Comparison of ENCODE assay signal across 9 cellular contexts in genomic region chr15:64985382-64986033, GRCh38. TPM values are rescaled to one million over a fixed set of nuclear protein-coding genes. Genes with fewer than 3 reads are reported as not detected.
A peak's percentile ranks its signal among the peaks of the same experiment; 100 is the strongest.
DNase-seq lines count a peak whose midpoint lies in the region; ATAC-seq and TF ChIP-seq lines count a peak whose summit lies in the region.
"Had no signal": no experiment of that assay in that cellular context is flagged by ENCODE, and none has a peak within 500 bp of the region (broad histone marks: within the 10 kb centered on the region; RNA-seq: fewer than 3 reads in every experiment).

No MANE protein-coding gene starts in this region.

- no peak overlapping the region for H3K4me2 ChIP-seq in neural progenitor cell

- POLR2A ChIA-PET in activated CD4-positive, alpha-beta T cell treated with anti-CD3 and anti-CD28 coated beads for 36 hours (lab: Charles Lee), result interaction anchor here (0.7 kb wide), 1 partner anchor 50 kb away, joined by 3 read pairs; no protein-coding TSS in a partner anchor
- POLR2A ChIA-PET in Panc1 (lab: Charles Lee), result no interaction called here
- POLR2A ChIA-PET in CD8-positive, alpha-beta memory T cell (lab: Charles Lee), result no interaction called here

- no peak for DNase-seq in activated CD4-positive, alpha-beta T cell treated with anti-CD3 and anti-CD28 coated beads for 36 hours
- DNase-seq in activated CD4-positive, alpha-beta T cell treated with anti-CD3 and anti-CD28 coated beads, Interleukin-2, amount 50 U/mL, for 4 hours, result no peak
- DNase-seq in Panc1 (ENCODE audit: low read depth, low spot score) (no peak), fibroblast of the conjunctiva (ENCODE audit: low read depth) (peak; percentile 31), stomach (peak; percentile 49), neural progenitor cell (ENCODE audit: low spot score) (no peak)
- no peak for DNase-seq in CD8-positive, alpha-beta memory T cell

- CTCF ChIA-PET in activated CD4-positive, alpha-beta T cell treated with anti-CD3 and anti-CD28 coated beads for 36 hours (lab: Charles Lee), result no interaction called here
- CTCF ChIA-PET in Panc1 (lab: Charles Lee), result no interaction called here
- CTCF ChIA-PET in CD8-positive, alpha-beta memory T cell (lab: Charles Lee), result no interaction called here

- H3K4me3 Mint-ChIP-seq in activated CD4-positive, alpha-beta T cell treated with anti-CD3 and anti-CD28 coated beads for 36 hours, result no peak overlapping the region
- no peak overlapping the region for H3K4me3 Mint-ChIP-seq in neural progenitor cell
- peak overlapping the region in 1 of 7 donors; percentile 38 for H3K4me3 Mint-ChIP-seq in CD8-positive, alpha-beta memory T cell

- peaks cover 38% of the 10 kb centered on the region for H3K4me1 Mint-ChIP-seq in activated CD4-positive, alpha-beta T cell treated with anti-CD3 and anti-CD28 coated beads for 36 hours
- H3K4me1 Mint-ChIP-seq in neural progenitor cell, result peaks cover 46% of the 10 kb centered on the region
- H3K4me1 Mint-ChIP-seq in CD8-positive, alpha-beta memory T cell, result peaks cover 37 to 64% (median 56%) of the 10 kb centered on the region in 3 donors

- H3K4me3 ChIP-seq in Panc1 (ENCODE audit: low read depth in 2 of 2, low read length in 2 of 2) (no peak overlapping the region), stomach (peak overlapping the region in 1 of 4 donors; percentile 2), neural progenitor cell (no peak overlapping the region)
- H3K4me3 ChIP-seq in CD8-positive, alpha-beta memory T cell (ENCODE audit: low read length), result no peak overlapping the region

- intact Hi-C loops in activated CD4-positive, alpha-beta T cell treated with anti-CD3 and anti-CD28 coated beads for 36 hours (cut with DNase I, micrococcal nuclease), result loop anchor here in 1 of 2 experiments (5.0 kb wide), 1 partner anchor 317 kb away; the partner anchor contains the start of gene RNU5B-1
- intact Hi-C loops in Panc1 (cut with micrococcal nuclease; ENCODE audit: unreplicated experiment), result no loop called here
- intact Hi-C loops in stomach (cut with DNase I; ENCODE audit: low total_unique reads), result no loop called here

- TF ChIP-seq EP300 in stomach (IDR thresholded peaks at IDR 0.05), result no peak

- H3K9me3 ChIP-seq in Panc1 (ENCODE audit: control insufficient read depth, insufficient read depth, low read depth, low read length), result no peaks in the 10 kb centered on the region
- H3K9me3 ChIP-seq in stomach, result no peaks in the 10 kb centered on the region
- no peaks in the 10 kb centered on the region for H3K9me3 ChIP-seq in neural progenitor cell (ENCODE audit: low read depth)
- no peaks in the 10 kb centered on the region for H3K9me3 ChIP-seq in CD8-positive, alpha-beta memory T cell (ENCODE audit: low read length)

- WGBS in stomach, 5 donors, result 19 to 31% (median 25%) methylated on average over 8 of the region's 8 CpGs

- no peak for TF ChIP-seq POLR2A in stomach (IDR thresholded peaks at IDR 0.05)

- no peaks in the 10 kb centered on the region for H3K27me3 Mint-ChIP-seq in activated CD4-positive, alpha-beta T cell treated with anti-CD3 and anti-CD28 coated beads for 36 hours
- H3K27me3 Mint-ChIP-seq in neural progenitor cell (ENCODE audit: insufficient read depth, low read depth), result peaks cover 4% of the 10 kb centered on the region
- H3K27me3 Mint-ChIP-seq in CD8-positive, alpha-beta memory T cell, result no peaks in the 10 kb centered on the region

- H3F3A ChIP-seq in neural progenitor cell (ENCODE audit: low read depth), result peaks cover 35% of the 10 kb centered on the region

- in situ Hi-C loops in Panc1 (cut with HindIII; ENCODE audit: low pct_unique_long_range_greater_than_20kb, low sequenced_read_pairs), result no loop called here

- H3K27ac ChIP-seq in Panc1 (ENCODE audit: low read length) (peak overlapping the region; percentile 60), stomach (peak overlapping the region; percentile 31 to 89 (median 77)), neural progenitor cell (no peak overlapping the region)
- no peak overlapping the region for H3K27ac ChIP-seq in CD8-positive, alpha-beta memory T cell (ENCODE audit: low read depth, low read length)

- H3K4me1 ChIP-seq in Panc1 (ENCODE audit: control insufficient read depth, insufficient read depth, low read length) (peaks cover 21% of the 10 kb centered on the region), stomach (peaks cover 28 to 74% (median 59%) of the 10 kb centered on the region in 4 donors), neural progenitor cell (peaks cover 21% of the 10 kb centered on the region)
- peaks cover 24% of the 10 kb centered on the region for H3K4me1 ChIP-seq in CD8-positive, alpha-beta memory T cell (ENCODE audit: insufficient read depth, low read length)

- H4K20me1 ChIP-seq in neural progenitor cell (ENCODE audit: low read depth), result peaks cover 8% of the 10 kb centered on the region

- no peak overlapping the region for H3K9ac ChIP-seq in neural progenitor cell

- no peak overlapping the region for H2AFZ ChIP-seq in neural progenitor cell (replicated peaks)

- peaks cover 4% of the 10 kb centered on the region; the same call in 1 of the 2 replicates for H3K36me3 ChIP-seq in Panc1 (ENCODE audit: control insufficient read depth, insufficient read depth, low read length)
- peaks cover 0 to 20% (median 14%) of the 10 kb centered on the region in 4 donors for H3K36me3 ChIP-seq in stomach
- H3K36me3 ChIP-seq in neural progenitor cell, result no peaks in the 10 kb centered on the region
- peaks cover 4% of the 10 kb centered on the region for H3K36me3 ChIP-seq in CD8-positive, alpha-beta memory T cell (ENCODE audit: insufficient read depth, low read length)

- TF ChIP-seq CTCF in Panc1 (IDR thresholded peaks at IDR 0.05), result no peak
- TF ChIP-seq CTCF in stomach (IDR thresholded peaks at IDR 0.05), result no peak
- TF ChIP-seq CTCF in neural progenitor cell (IDR thresholded peaks at IDR 0.05), result no peak

- peaks cover 31% of the 10 kb centered on the region for H3K79me2 ChIP-seq in neural progenitor cell (ENCODE audit: low read depth)

- H3K36me3 Mint-ChIP-seq in activated CD4-positive, alpha-beta T cell treated with anti-CD3 and anti-CD28 coated beads for 36 hours (ENCODE audit: low read depth), result peaks cover 15% of the 10 kb centered on the region
- peaks cover 7% of the 10 kb centered on the region for H3K36me3 Mint-ChIP-seq in neural progenitor cell
- H3K36me3 Mint-ChIP-seq in CD8-positive, alpha-beta memory T cell, result peaks cover 0 to 42% (median 5%) of the 10 kb centered on the region in 3 donors

- BruUV-seq in Panc1 (replicated peaks; lab: Mats Ljungman, UMichigan), result TSS peak; percentile 11

- H3K27me3 ChIP-seq in Panc1 (ENCODE audit: control insufficient read depth, insufficient read depth, low read length) (no peaks in the 10 kb centered on the region), stomach (no peaks in the 10 kb centered on the region), neural progenitor cell (no peaks in the 10 kb centered on the region)
- no peaks in the 10 kb centered on the region for H3K27me3 ChIP-seq in CD8-positive, alpha-beta memory T cell (ENCODE audit: insufficient read depth, low read length, poor library complexity, severe bottlenecking)

- H3K9me3 Mint-ChIP-seq in activated CD4-positive, alpha-beta T cell treated with anti-CD3 and anti-CD28 coated beads for 36 hours (ENCODE audit: low read depth), result no peaks in the 10 kb centered on the region
- H3K9me3 Mint-ChIP-seq in neural progenitor cell, result no peaks in the 10 kb centered on the region
- H3K9me3 Mint-ChIP-seq in CD8-positive, alpha-beta memory T cell, result no peaks in the 10 kb centered on the region

- H3K27ac Mint-ChIP-seq in activated CD4-positive, alpha-beta T cell treated with anti-CD3 and anti-CD28 coated beads for 36 hours, result peak overlapping the region; percentile 74
- no peak overlapping the region for H3K27ac Mint-ChIP-seq in neural progenitor cell
- peak overlapping the region in 3 of 8 donors; percentile 40 to 59 (median 42) for H3K27ac Mint-ChIP-seq in CD8-positive, alpha-beta memory T cell

- no peak for ATAC-seq in activated CD4-positive, alpha-beta T cell treated with anti-CD3 and anti-CD28 coated beads for 36 hours
- no peak for ATAC-seq in Panc1
- ATAC-seq in GM18909 (IDR thresholded peaks at IDR 0.05; ENCODE audit: poor library complexity, unreplicated experiment), result no peak

RNA-seq across cellular contexts. Expression of gene SPG21, which starts 4.2 kb away (rescaled TPM):
- 10 to 100 TPM; 74.1 to 79.1 TPM for total RNA-seq in activated CD4-positive, alpha-beta T cell treated with anti-CD3 and anti-CD28 coated beads for 36 hours
- total RNA-seq in Panc1 (2021; ENCODE audit: unreplicated experiment) (124 TPM), stomach (100 to 1,000 TPM in 1 of 5 donors, 10 to 100 TPM in 4; 21.6 to 129 (median 68.2) TPM), neural progenitor cell (ENCODE audit: low replicate concordance) (84.4 and 109 TPM in 2 replicates)
- polyA plus RNA-seq in Panc1 (2012; ENCODE audit: insufficient read length), result 83.1 TPM
- 10 to 100 TPM; 61.6 to 68.7 (median 67.7) TPM for polyA plus RNA-seq in stomach
- total RNA-seq in CD8-positive, alpha-beta memory T cell, result 10 to 100 TPM; 66.3 to 67.4 TPM
- 118 TPM for polyA plus RNA-seq in CD8-positive, alpha-beta memory T cell

RNA-seq across cellular contexts. Expression of gene MTFMT, which starts 43.9 kb away (rescaled TPM):
- 10 to 100 TPM; 19.0 to 19.9 TPM for total RNA-seq in activated CD4-positive, alpha-beta T cell treated with anti-CD3 and anti-CD28 coated beads for 36 hours
- total RNA-seq in Panc1 (2021; ENCODE audit: unreplicated experiment), result 19.4 TPM
- 14.5 TPM for polyA plus RNA-seq in Panc1 (2012; ENCODE audit: insufficient read length)
- 100 to 1,000 TPM in 1 of 5 donors, 10 to 100 TPM in 2, 1 to 10 TPM in 1, not detected in 1; 9.7 to 105 (median 20.2) TPM for total RNA-seq in stomach
- 10 to 100 TPM in 1 of 3 donors, 1 to 10 TPM in 2; 5.3 to 12.0 (median 6.1) TPM for polyA plus RNA-seq in stomach
- total RNA-seq in neural progenitor cell (ENCODE audit: low replicate concordance), result 22.2 and 30.3 TPM in 2 replicates
- 10 to 100 TPM; 22.7 to 24.3 TPM for total RNA-seq in CD8-positive, alpha-beta memory T cell
- polyA plus RNA-seq in CD8-positive, alpha-beta memory T cell, result 20.2 TPM

RNA-seq across cellular contexts. Expression of gene SLC51B, which starts 59.7 kb away (rescaled TPM):
- total RNA-seq in activated CD4-positive, alpha-beta T cell treated with anti-CD3 and anti-CD28 coated beads for 36 hours, result not detected
- total RNA-seq in Panc1 (2021; ENCODE audit: unreplicated experiment), result 0.51 TPM
- polyA plus RNA-seq in Panc1 (2012; ENCODE audit: insufficient read length), result 0.40 TPM
- total RNA-seq in stomach, result 10 to 100 TPM in 1 of 5 donors, not detected in 4; 19.7 TPM
- under 1 TPM in 2 of 3 donors, not detected in 1; 0.38 to 0.62 TPM for polyA plus RNA-seq in stomach
- total RNA-seq in neural progenitor cell (ENCODE audit: low replicate concordance), result not detected in 2 replicates
- total RNA-seq in CD8-positive, alpha-beta memory T cell, result not detected
- not detected for polyA plus RNA-seq in CD8-positive, alpha-beta memory T cell
- total RNA-seq: kidney epithelial cell had no signal

Comparison
In these comparisons a context has a peak if more than half of its experiments do, and no peak if none do; other contexts are left out.
1. DNase-seq: peak in fibroblast of the conjunctiva (single experiment) and stomach (single experiment); none in activated CD4-positive, alpha-beta T cell treated with anti-CD3 and anti-CD28 coated beads for 36 hours (single experiment), activated CD4-positive, alpha-beta T cell treated with anti-CD3 and anti-CD28 coated beads, Interleukin-2, amount 50 U/mL, for 4 hours (0 of 2), Panc1 (single experiment), neural progenitor cell (single experiment) and CD8-positive, alpha-beta memory T cell (0 of 5).
2. H3K27ac ChIP-seq: peak in Panc1 (single experiment) and stomach (5 of 5); none in neural progenitor cell (single experiment) and CD8-positive, alpha-beta memory T cell (single experiment).